In genomic region chr9:109460576-109460975, GRCh38 we compare ENCODE assay signal across 29 cellular contexts.
"Had no signal": no experiment of that assay in that cellular context is flagged by ENCODE, and none has a peak within 500 bp of the region (broad histone marks: within the 10 kb centered on the region; RNA-seq: fewer than 3 reads in every experiment).

No MANE protein-coding gene starts in this region.

- H3K27ac ChIP-seq: brain microvascular endothelial cell, coronary artery, esophagus muscularis mucosa, foreskin keratinocyte, gastrocnemius medialis, heart left ventricle had no signal

- H3K4me3 Mint-ChIP-seq: activated CD4-positive, alpha-beta memory T cell treated with anti-CD3 and anti-CD28 coated beads for 36 hours; activated CD4-positive, alpha-beta T cell treated with anti-CD3 and anti-CD28 coated beads for 36 hours; activated CD4-positive, alpha-beta T cell treated with anti-CD3 and anti-CD28 coated beads, Interleukin-2, amount 10 ng/mL, durations not matched to agents 24 days and 14 days; activated naive CD8-positive, alpha-beta T cell; activated T-cell treated with anti-CD3 and anti-CD28 coated beads, Interleukin-2, amount 50 U/mL, for 24 hours; activated T-cell treated with anti-CD3 and anti-CD28 coated beads, Interleukin-2, amount 50 U/mL, for 72 hours; central memory CD8-positive, alpha-beta T cell; dendritic cell treated with granulocyte-macrophage colony-stimulating factor and Interleukin-4, amounts not matched to agents 40 ng/mL and 50 ng/mL, for 4 days; effector memory CD8-positive, alpha-beta T cell had no signal

- H3K4me1 Mint-ChIP-seq: central memory CD8-positive, alpha-beta T cell had no signal

- H3K27me3 ChIP-seq: brain microvascular endothelial cell, foreskin keratinocyte, gastrocnemius medialis had no signal

- H3K36me3 Mint-ChIP-seq: activated CD4-positive, alpha-beta memory T cell treated with anti-CD3 and anti-CD28 coated beads for 36 hours; activated naive CD8-positive, alpha-beta T cell had no signal

- H3K4me3 ChIP-seq: coronary artery, esophagus muscularis mucosa, gastrocnemius medialis, heart left ventricle had no signal

- H3K4me1 ChIP-seq: esophagus muscularis mucosa, heart left ventricle had no signal

- H3K36me3 ChIP-seq: brain microvascular endothelial cell had no signal

- H3K9me3 ChIP-seq: esophagus muscularis mucosa, gastrocnemius medialis, heart left ventricle had no signal

- H3K27ac Mint-ChIP-seq: activated CD4-positive, alpha-beta memory T cell treated with anti-CD3 and anti-CD28 coated beads for 36 hours; activated CD4-positive, alpha-beta T cell treated with anti-CD3 and anti-CD28 coated beads for 36 hours; activated CD4-positive, alpha-beta T cell treated with anti-CD3 and anti-CD28 coated beads, Interleukin-2, amount 10 ng/mL, durations not matched to agents 24 days and 14 days; activated naive CD8-positive, alpha-beta T cell; activated T-cell treated with anti-CD3 and anti-CD28 coated beads, Interleukin-2, amount 50 U/mL, for 24 hours; activated T-cell treated with anti-CD3 and anti-CD28 coated beads, Interleukin-2, amount 50 U/mL, for 72 hours; dendritic cell treated with granulocyte-macrophage colony-stimulating factor and Interleukin-4, amounts not matched to agents 40 ng/mL and 50 ng/mL, for 4 days; effector memory CD8-positive, alpha-beta T cell had no signal

- H3K9me3 Mint-ChIP-seq: activated CD4-positive, alpha-beta memory T cell treated with anti-CD3 and anti-CD28 coated beads for 36 hours; activated CD4-positive, alpha-beta T cell treated with anti-CD3 and anti-CD28 coated beads, Interleukin-2, amount 10 ng/mL, durations not matched to agents 24 days and 14 days; activated T-cell treated with anti-CD3 and anti-CD28 coated beads, Interleukin-2, amount 50 U/mL, for 24 hours; activated T-cell treated with anti-CD3 and anti-CD28 coated beads, Interleukin-2, amount 50 U/mL, for 72 hours; central memory CD8-positive, alpha-beta T cell; dendritic cell treated with granulocyte-macrophage colony-stimulating factor and Interleukin-4, amounts not matched to agents 40 ng/mL and 50 ng/mL, for 4 days; effector memory CD8-positive, alpha-beta T cell had no signal

- DNase-seq: activated CD4-positive, alpha-beta memory T cell treated with anti-CD3 and anti-CD28 coated beads for 36 hours; activated CD4-positive, alpha-beta T cell treated with anti-CD3 and anti-CD28 coated beads for 36 hours; activated CD4-positive, alpha-beta T cell treated with anti-CD3 and anti-CD28 coated beads, Interleukin-2, amount 10 ng/mL, durations not matched to agents 24 days and 14 days; activated CD4-positive, CD25-positive, alpha-beta regulatory T cell; activated CD4-positive, CD25-positive, alpha-beta regulatory T cell treated with anti-CD3 and anti-CD28 coated beads, Interleukin-2, amount 50 U/mL, for 72 hours; activated CD8-positive, alpha-beta memory T cell treated with anti-CD3 and anti-CD28 coated beads, Interleukin-2, amount 50 U/mL, for 48 hours; activated effector memory CD4-positive, alpha-beta T cell treated with Interleukin-2 at 50 U/mL for 16 hours; activated gamma-delta T cell treated with Interleukin-2 at 50 U/mL for 16 hours; activated naive CD4-positive, alpha-beta T cell treated with anti-CD3 and anti-CD28 coated beads, Interleukin-2, amount 50 U/mL, for 16 hours; activated naive CD4-positive, alpha-beta T cell treated with Interleukin-2 at 50 U/mL for 16 hours; activated T-cell treated with anti-CD3 and anti-CD28 coated beads for 4 hours; activated T-cell treated with anti-CD3 and anti-CD28 coated beads, Interleukin-2, amount 50 U/mL, for 24 hours; activated T-cell treated with anti-CD3 and anti-CD28 coated beads, Interleukin-2, amount 50 U/mL, for 72 hours; amniotic stem cell; anterior cingulate cortex; brain microvascular endothelial cell; effector CD4-positive, alpha-beta T cell; effector memory CD8-positive, alpha-beta T cell; erythroblast; foreskin keratinocyte; gastrocnemius medialis; glutamatergic neuron; heart left ventricle had no signal

- ATAC-seq: activated CD4-positive, alpha-beta T cell treated with anti-CD3 and anti-CD28 coated beads for 36 hours; activated T-cell treated with anti-CD3 and anti-CD28 coated beads, Interleukin-2, amount 50 U/mL, for 72 hours; effector memory CD8-positive, alpha-beta T cell; foreskin keratinocyte; gastrocnemius medialis; heart left ventricle had no signal

- FAIRE-seq: astrocyte had no signal
